ENCODE assay signal across 10 cellular contexts in the genomic region with DNA sequence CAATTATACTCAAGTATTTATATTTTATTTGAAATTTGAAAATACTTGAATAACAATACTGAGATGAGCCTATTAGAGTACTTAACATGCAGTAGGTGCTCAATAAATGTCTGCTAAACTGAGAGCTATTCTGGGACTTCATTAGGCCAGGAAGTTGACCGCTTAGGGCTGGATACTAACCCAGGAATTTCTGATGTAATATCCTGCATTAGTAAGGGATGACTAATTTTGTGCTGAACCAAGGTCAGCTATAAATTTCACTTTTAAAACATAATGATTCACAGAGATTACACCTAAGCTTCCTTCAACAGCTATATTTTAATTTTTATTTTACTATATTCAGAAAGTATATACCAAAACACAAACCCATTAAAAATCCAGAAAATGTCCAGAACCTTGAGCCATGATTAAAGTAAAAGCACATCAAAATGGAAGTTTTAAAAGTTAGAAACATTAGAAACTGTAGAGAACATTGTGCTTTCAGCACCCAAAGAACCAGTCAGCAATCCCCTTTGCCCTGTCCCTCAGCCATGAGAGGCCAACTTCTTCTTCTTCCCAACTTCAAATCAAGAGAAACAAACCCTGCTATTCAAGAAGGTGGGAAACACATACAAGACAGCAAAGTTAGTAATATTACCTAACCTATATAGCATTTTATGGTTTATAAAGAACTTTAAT. TPM values are rescaled to one million over a fixed set of nuclear protein-coding genes. Genes with fewer than 3 reads are reported as not detected.
DNase-seq lines count a peak whose midpoint lies in the region; ATAC-seq, FAIRE-seq and TF ChIP-seq lines count a peak whose summit lies in the region.
"Had no signal": no experiment of that assay in that cellular context is flagged by ENCODE, and none has a peak within 500 bp of the region (broad histone marks: within the 10 kb centered on the region; RNA-seq: fewer than 3 reads in every experiment).

No MANE protein-coding gene starts in this region.

- H3K9me3 Mint-ChIP-seq in activated CD8-positive, alpha-beta T cell treated with anti-CD3 and anti-CD28 coated beads for 36 hours: no peaks in the 10 kb centered on the region
- H3K9me3 Mint-ChIP-seq in activated CD8-positive, alpha-beta T cell treated with anti-CD3 and anti-CD28 coated beads, Interleukin-2, amount 10 ng/mL, durations not matched to agents 7 days and 5 days (ENCODE audit: insufficient read depth): no peaks in the 10 kb centered on the region
- H3K9me3 Mint-ChIP-seq: activated T-cell treated with anti-CD3 and anti-CD28 coated beads, Interleukin-2, amount 50 U/mL, for 72 hours had no signal

- intact Hi-C loops in activated CD8-positive, alpha-beta T cell treated with anti-CD3 and anti-CD28 coated beads for 36 hours (cut with micrococcal nuclease): no loop called here
- intact Hi-C loops in ascending aorta (cut with DNase I) (loop anchor here (5.0 to 10.0 kb wide), 6 partner anchors 42 to 789 kb away; a partner anchor contains a TSS), upper lobe of right lung (cut with DNase I) (no loop called here)

- POLR2A ChIA-PET in activated CD8-positive, alpha-beta T cell treated with anti-CD3 and anti-CD28 coated beads for 36 hours (lab: Charles Lee): no interaction called here
- POLR2A ChIA-PET in activated CD8-positive, alpha-beta T cell treated with anti-CD3 and anti-CD28 coated beads, Interleukin-2, amount 10 ng/mL, durations not matched to agents 7 days and 5 days (lab: Charles Lee): no interaction called here

- DNase-seq in activated CD8-positive, alpha-beta T cell treated with anti-CD3 and anti-CD28 coated beads for 36 hours: no peak
- no peak for DNase-seq in activated CD8-positive, alpha-beta T cell treated with anti-CD3 and anti-CD28 coated beads, Interleukin-2, amount 10 ng/mL, durations not matched to agents 7 days and 5 days
- DNase-seq in ascending aorta (ENCODE audit: low spot score in 2 of 2) (no peak), upper lobe of right lung (no peak)
- DNase-seq: activated T-cell treated with anti-CD3 and anti-CD28 coated beads, Interleukin-2, amount 50 U/mL, for 72 hours had no signal

- ATAC-seq in activated CD8-positive, alpha-beta T cell treated with anti-CD3 and anti-CD28 coated beads for 36 hours: peak; percentile 39
- no peak for ATAC-seq in activated CD8-positive, alpha-beta T cell treated with anti-CD3 and anti-CD28 coated beads, Interleukin-2, amount 10 ng/mL, durations not matched to agents 7 days and 5 days
- ATAC-seq in upper lobe of right lung: no peak
- no peak for ATAC-seq in HG03342 (IDR thresholded peaks at IDR 0.05; ENCODE audit: unreplicated experiment)
- no peak for ATAC-seq in GM21526 (IDR thresholded peaks at IDR 0.05; ENCODE audit: low FRiP score, unreplicated experiment)
- no peak for ATAC-seq in GM21390 (IDR thresholded peaks at IDR 0.05; ENCODE audit: unreplicated experiment)

- H3K27me3 ChIP-seq in ascending aorta (no peaks in the 10 kb centered on the region), upper lobe of right lung (no peaks in the 10 kb centered on the region)

- H3K4me1 Mint-ChIP-seq in activated CD8-positive, alpha-beta T cell treated with anti-CD3 and anti-CD28 coated beads for 36 hours (ENCODE audit: low read depth): peaks cover 3% of the 10 kb centered on the region
- peaks cover 4% of the 10 kb centered on the region for H3K4me1 Mint-ChIP-seq in activated CD8-positive, alpha-beta T cell treated with anti-CD3 and anti-CD28 coated beads, Interleukin-2, amount 10 ng/mL, durations not matched to agents 7 days and 5 days (ENCODE audit: low read depth)

- CTCF ChIA-PET in activated CD8-positive, alpha-beta T cell treated with anti-CD3 and anti-CD28 coated beads for 36 hours (lab: Charles Lee): no interaction called here
- CTCF ChIA-PET in activated CD8-positive, alpha-beta T cell treated with anti-CD3 and anti-CD28 coated beads, Interleukin-2, amount 10 ng/mL, durations not matched to agents 7 days and 5 days (lab: Charles Lee): interaction anchor here (0.7 to 1.8 kb wide), 3 partner anchors 70 to 207 kb away, joined by 3 to 4 read pairs (median 3); no protein-coding TSS in a partner anchor

- no peaks in the 10 kb centered on the region for H3K9me3 ChIP-seq in ascending aorta
- H3K9me3 ChIP-seq in upper lobe of right lung: no peaks in the 10 kb centered on the region

- H3K27ac ChIP-seq in ascending aorta (peak overlapping the region; percentile 79 to 86), upper lobe of right lung (peak overlapping the region; percentile 27)

- H3K27ac Mint-ChIP-seq in activated CD8-positive, alpha-beta T cell treated with anti-CD3 and anti-CD28 coated beads for 36 hours: no peak overlapping the region
- no peak overlapping the region for H3K27ac Mint-ChIP-seq in activated CD8-positive, alpha-beta T cell treated with anti-CD3 and anti-CD28 coated beads, Interleukin-2, amount 10 ng/mL, durations not matched to agents 7 days and 5 days
- H3K27ac Mint-ChIP-seq: activated T-cell treated with anti-CD3 and anti-CD28 coated beads, Interleukin-2, amount 50 U/mL, for 72 hours had no signal

- H3K4me1 ChIP-seq in ascending aorta: peaks cover 0 to 18% of the 10 kb centered on the region in 2 donors
- no peaks in the 10 kb centered on the region for H3K4me1 ChIP-seq in upper lobe of right lung

- peak; percentile 86 for FAIRE-seq in islet of Langerhans (lab: Jason Lieb, UNC)
- FAIRE-seq: A204.1 had no signal

- no peaks in the 10 kb centered on the region for H3K36me3 Mint-ChIP-seq in activated CD8-positive, alpha-beta T cell treated with anti-CD3 and anti-CD28 coated beads for 36 hours (ENCODE audit: low read depth)
- H3K36me3 Mint-ChIP-seq in activated CD8-positive, alpha-beta T cell treated with anti-CD3 and anti-CD28 coated beads, Interleukin-2, amount 10 ng/mL, durations not matched to agents 7 days and 5 days (ENCODE audit: low read depth): peaks cover 2% of the 10 kb centered on the region

- H3K36me3 ChIP-seq in ascending aorta (peaks cover 0 to 1% of the 10 kb centered on the region in 2 donors), upper lobe of right lung (peaks cover 19% of the 10 kb centered on the region)

- TF ChIP-seq CTCF in activated CD8-positive, alpha-beta T cell treated with anti-CD3 and anti-CD28 coated beads for 36 hours (IDR thresholded peaks at IDR 0.05): no peak
- TF ChIP-seq CTCF in ascending aorta (IDR thresholded peaks at IDR 0.05) (no peak), upper lobe of right lung (IDR thresholded peaks at IDR 0.05) (no peak)

- H3K4me3 ChIP-seq in ascending aorta (no peak overlapping the region), upper lobe of right lung (no peak overlapping the region)

- H3K4me3 Mint-ChIP-seq in activated CD8-positive, alpha-beta T cell treated with anti-CD3 and anti-CD28 coated beads for 36 hours: no peak overlapping the region
- H3K4me3 Mint-ChIP-seq in activated CD8-positive, alpha-beta T cell treated with anti-CD3 and anti-CD28 coated beads, Interleukin-2, amount 10 ng/mL, durations not matched to agents 7 days and 5 days: no peak overlapping the region
- H3K4me3 Mint-ChIP-seq: activated T-cell treated with anti-CD3 and anti-CD28 coated beads, Interleukin-2, amount 50 U/mL, for 72 hours had no signal

- no peaks in the 10 kb centered on the region for H3K27me3 Mint-ChIP-seq in activated CD8-positive, alpha-beta T cell treated with anti-CD3 and anti-CD28 coated beads for 36 hours
- no peaks in the 10 kb centered on the region for H3K27me3 Mint-ChIP-seq in activated CD8-positive, alpha-beta T cell treated with anti-CD3 and anti-CD28 coated beads, Interleukin-2, amount 10 ng/mL, durations not matched to agents 7 days and 5 days (ENCODE audit: low read depth)

RNA-seq across cellular contexts. Expression of a gene that starts 35.4 kb away (rescaled TPM):
- total RNA-seq in activated CD8-positive, alpha-beta T cell treated with anti-CD3 and anti-CD28 coated beads for 36 hours: not detected
- total RNA-seq in activated CD8-positive, alpha-beta T cell treated with anti-CD3 and anti-CD28 coated beads, Interleukin-2, amount 10 ng/mL, durations not matched to agents 7 days and 5 days: not detected
- total RNA-seq in ascending aorta (4.8 TPM), upper lobe of right lung (8.5 TPM)
